In genomic region chr4:147247577-147247976, GRCh38 we compare ENCODE assay signal across 16 cellular contexts.
DNase-seq lines count a peak whose midpoint lies in the region; ATAC-seq, FAIRE-seq and TF ChIP-seq lines count a peak whose summit lies in the region.
"Had no signal": no experiment of that assay in that cellular context is flagged by ENCODE, and none has a peak within 500 bp of the region (broad histone marks: within the 10 kb centered on the region; RNA-seq: fewer than 3 reads in every experiment).

No MANE protein-coding gene starts in this region.

- no peaks in the 10 kb centered on the region for H3K36me3 ChIP-seq in astrocyte (ENCODE audit: insufficient read depth, low read length)
- no peaks in the 10 kb centered on the region for H3K36me3 ChIP-seq in left lung

- H3K9ac ChIP-seq in astrocyte (ENCODE audit: low read length) = no peak overlapping the region

- H3K4me1 Mint-ChIP-seq in astrocyte (ENCODE audit: low read depth, unreplicated experiment) = peaks cover 4% of the 10 kb centered on the region
- H3K4me1 Mint-ChIP-seq: B cell had no signal

- H3K4me3 ChIP-seq in AG10803 (ENCODE audit: low read length) (no peak overlapping the region), astrocyte (ENCODE audit: insufficient read depth, low read depth, low read length) (no peak overlapping the region), left lung (no peak overlapping the region)

- no peak overlapping the region for H2AFZ ChIP-seq in astrocyte (ENCODE audit: low read depth, low read length)

- intact Hi-C loops in left lung (cut with DNase I) = no loop called here

- H3K79me2 ChIP-seq in astrocyte (ENCODE audit: insufficient read depth, low read length) = no peaks in the 10 kb centered on the region

- no peaks in the 10 kb centered on the region for H3K4me1 ChIP-seq in astrocyte (ENCODE audit: insufficient read depth, low read length)
- no peaks in the 10 kb centered on the region for H3K4me1 ChIP-seq in left lung

- no peaks in the 10 kb centered on the region for H3K27me3 Mint-ChIP-seq in astrocyte (ENCODE audit: low read depth, unreplicated experiment)
- H3K27me3 Mint-ChIP-seq: B cell had no signal

- H3K4me2 ChIP-seq in astrocyte (ENCODE audit: low read length) = no peak overlapping the region

- H3K36me3 Mint-ChIP-seq in astrocyte (ENCODE audit: low read depth, unreplicated experiment) = no peaks in the 10 kb centered on the region

- DNase-seq in AG10803 (ENCODE audit: low read depth) (peak; percentile 11), astrocyte (ENCODE audit: low read depth) (no peak), left lung (no peak), HPDE6-E6E7 (ENCODE audit: extremely low spot score) (no peak), activated gamma-delta T cell treated with Interleukin-2 at 50 U/mL for 16 hours (no peak), mesenteric fat pad (ENCODE audit: low spot score) (no peak)
- DNase-seq: effector CD8-positive, alpha-beta T cell; hypothalamus; KBM-7; NCI-H1105 treated with DMSO at 0.1 percent for 48 hours; NCI-H748 treated with DMSO at 0.1 percent for 48 hours; stimulated activated CD4-positive, alpha-beta T cell treated with anti-CD3 and anti-CD28 coated beads, Interleukin-4, amount 100 ng/mL, for 1 hour had no signal

- TF ChIP-seq CTCF in AG10803 (conservative IDR thresholded peaks at IDR 0.05; ENCODE audit: low read length) = no peak
- TF ChIP-seq CTCF in astrocyte (IDR thresholded peaks at IDR 0.05; ENCODE audit: insufficient read depth, low read depth, low read length) = no peak
- TF ChIP-seq CTCF in left lung (IDR thresholded peaks at IDR 0.05) = no peak

- no peak overlapping the region for H3K27ac ChIP-seq in astrocyte (ENCODE audit: low read depth, low read length)
- H3K27ac ChIP-seq in left lung = no peak overlapping the region

- H3K9me3 ChIP-seq in astrocyte (ENCODE audit: insufficient read depth, low read depth, low read length) (no peaks in the 10 kb centered on the region), left lung (no peaks in the 10 kb centered on the region)

- peak; percentile 48 for ATAC-seq in HG03354 (IDR thresholded peaks at IDR 0.05; ENCODE audit: poor library complexity, severe bottlenecking, unreplicated experiment)
- ATAC-seq in left lung = peak; percentile 26
- no peak for ATAC-seq in HG02642 (IDR thresholded peaks at IDR 0.05; ENCODE audit: poor library complexity, unreplicated experiment)

- H3K27ac Mint-ChIP-seq in astrocyte (ENCODE audit: unreplicated experiment) = peak overlapping the region; percentile 43
- H3K27ac Mint-ChIP-seq: B cell had no signal

- FAIRE-seq in astrocyte (lab: Jason Lieb, UNC) = no peak
- FAIRE-seq: D721Med had no signal

- H3K27me3 ChIP-seq in astrocyte (ENCODE audit: insufficient read depth, low read length) = no peaks in the 10 kb centered on the region
- no peaks in the 10 kb centered on the region for H3K27me3 ChIP-seq in left lung

- no peaks in the 10 kb centered on the region for H3K9me3 Mint-ChIP-seq in astrocyte (ENCODE audit: unreplicated experiment)

- H4K20me1 ChIP-seq in astrocyte (ENCODE audit: insufficient read depth, low read length) = no peaks in the 10 kb centered on the region

- no peak overlapping the region for H3K4me3 Mint-ChIP-seq in astrocyte (ENCODE audit: unreplicated experiment)
- H3K4me3 Mint-ChIP-seq: B cell had no signal
